ENCODE assay signal across 1 cellular context in genomic region chr1:31575373-31576140, GRCh38.
TF ChIP-seq lines count a peak whose summit lies in the region.

No MANE protein-coding gene starts in this region.

TF ChIP-seq in HepG2, 621 proteins besides CTCF, POLR2A, EP300 and RAD21 (continued from another document and continues in another):
- TF ChIP-seq IKZF1 (IDR thresholded peaks at IDR 0.05) (no peak), ZNF143 (CRISPR knock-in tag; IDR thresholded peaks at IDR 0.05) (no peak), EHMT2 (IDR thresholded peaks at IDR 0.05; ENCODE audit: borderline replicate concordance, low read depth, low read length) (no peak), CREBL2 (CRISPR knock-in tag; IDR thresholded peaks at IDR 0.05; ENCODE audit: borderline replicate concordance) (no peak), ZNF576 (CRISPR knock-in tag; IDR thresholded peaks at IDR 0.05) (no peak), PHB2 (IDR thresholded peaks at IDR 0.05; ENCODE audit: partially characterized antibody) (no peak), ZNF788 (CRISPR knock-in tag; IDR thresholded peaks at IDR 0.05; ENCODE audit: borderline replicate concordance) (no peak; the same call in 1 of the 2 replicates), ZNF800 (CRISPR knock-in tag; IDR thresholded peaks at IDR 0.05) (no peak), PRDM4 (CRISPR knock-in tag; IDR thresholded peaks at IDR 0.05; ENCODE audit: borderline replicate concordance) (no peak), ZNF136 (CRISPR knock-in tag; IDR thresholded peaks at IDR 0.05; ENCODE audit: low read depth) (no peak), NCOA1 (CRISPR knock-in tag; IDR thresholded peaks at IDR 0.05) (no peak), AFF4 (CRISPR knock-in tag; IDR thresholded peaks at IDR 0.05) (no peak), ZFP41 (CRISPR knock-in tag; IDR thresholded peaks at IDR 0.05; ENCODE audit: borderline replicate concordance) (no peak), HIVEP1 (CRISPR knock-in tag; IDR thresholded peaks at IDR 0.05) (peak; percentile 81; the same call in 1 of the 2 replicates), TGIF2 (CRISPR knock-in tag; IDR thresholded peaks at IDR 0.05) (no peak), THAP7 (CRISPR knock-in tag; IDR thresholded peaks at IDR 0.05) (no peak), ZNF549 (CRISPR knock-in tag; IDR thresholded peaks at IDR 0.05) (no peak), PLSCR1 (CRISPR knock-in tag; IDR thresholded peaks at IDR 0.05; ENCODE audit: borderline replicate concordance) (no peak), ZFP1 (CRISPR knock-in tag; IDR thresholded peaks at IDR 0.05) (no peak), ZNF34 (CRISPR knock-in tag; IDR thresholded peaks at IDR 0.05; ENCODE audit: borderline replicate concordance) (no peak; the same call in 1 of the 2 replicates), CHD2 (IDR thresholded peaks at IDR 0.05; ENCODE audit: low read depth, low read length) (no peak), ZNF207 (IDR thresholded peaks at IDR 0.05; ENCODE audit: borderline replicate concordance) (no peak), ZNF430 (CRISPR knock-in tag; IDR thresholded peaks at IDR 0.05) (no peak), THRA (CRISPR knock-in tag; IDR thresholded peaks at IDR 0.05; ENCODE audit: borderline replicate concordance) (0 out of 2 replicates have a peak, but pooled peaks have one; percentile 50), GATA4 (IDR thresholded peaks at IDR 0.05; ENCODE audit: borderline replicate concordance, low read depth) (no peak), GPN1 (CRISPR knock-in tag; IDR thresholded peaks at IDR 0.05; ENCODE audit: borderline replicate concordance) (no peak), ZNF317 (CRISPR knock-in tag; IDR thresholded peaks at IDR 0.05) (no peak), BRCA1 (CRISPR knock-in tag; IDR thresholded peaks at IDR 0.05) (no peak), MLX (CRISPR knock-in tag; IDR thresholded peaks at IDR 0.05) (no peak), SALL1 (CRISPR knock-in tag; IDR thresholded peaks at IDR 0.05) (peak; percentile 63), PRDM15 (CRISPR knock-in tag; IDR thresholded peaks at IDR 0.05) (no peak), RCOR2 (CRISPR knock-in tag; IDR thresholded peaks at IDR 0.05) (peak; percentile 59; the same call in 1 of the 2 replicates), ZNF572 (CRISPR knock-in tag; IDR thresholded peaks at IDR 0.05) (no peak), ZNF567 (CRISPR knock-in tag; IDR thresholded peaks at IDR 0.05; ENCODE audit: borderline replicate concordance) (no peak; the same call in 1 of the 2 replicates), HNRNPL (IDR thresholded peaks at IDR 0.05; ENCODE audit: low read depth, low read length) (peak; percentile 100), ATF4 (CRISPR knock-in tag; IDR thresholded peaks at IDR 0.05) (no peak), PHF20 (CRISPR knock-in tag; IDR thresholded peaks at IDR 0.05) (no peak), ZNF30 (CRISPR knock-in tag; IDR thresholded peaks at IDR 0.05) (no peak), HIC2 (CRISPR knock-in tag; IDR thresholded peaks at IDR 0.05; ENCODE audit: low read depth) (peak; percentile 100), KDM2A (CRISPR knock-in tag; IDR thresholded peaks at IDR 0.05; ENCODE audit: borderline replicate concordance, low read depth) (no peak)
